In the genomic region with DNA sequence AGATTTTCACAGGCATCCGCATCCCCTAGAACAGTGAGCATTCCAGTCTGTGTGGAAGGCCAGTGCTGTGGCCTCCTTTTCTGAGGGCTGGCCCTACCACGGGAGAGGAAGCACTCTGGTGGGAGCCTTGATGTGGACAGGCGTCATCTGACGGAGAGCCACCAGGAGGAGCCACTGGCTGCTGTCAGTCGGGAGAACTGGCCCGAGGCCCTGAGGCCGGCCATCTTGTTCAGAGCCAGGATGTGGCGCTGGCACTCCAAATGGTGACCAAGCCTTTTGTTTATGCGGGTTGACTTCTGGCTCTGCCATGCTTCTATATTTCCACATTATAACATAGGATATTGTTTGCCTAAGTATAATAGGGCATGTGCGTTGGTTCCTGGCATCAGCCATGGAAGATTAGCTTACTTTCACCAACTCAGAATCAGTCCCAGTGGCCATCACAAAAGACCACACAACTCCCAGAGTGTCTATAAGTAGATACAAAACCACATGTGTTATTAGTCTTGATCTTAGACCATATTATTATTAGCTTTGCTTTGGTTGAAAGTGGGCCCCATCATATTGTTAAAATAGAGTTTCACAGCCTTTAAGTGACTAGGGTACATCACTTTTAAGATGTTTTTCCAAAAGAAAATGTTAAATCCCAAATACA, we compare ENCODE assay signal across 11 cellular contexts.
A peak's percentile ranks its signal among the peaks of the same experiment; 100 is the strongest.
DNase-seq lines count a peak whose midpoint lies in the region; ATAC-seq, FAIRE-seq and TF ChIP-seq lines count a peak whose summit lies in the region.
"Had no signal": no experiment of that assay in that cellular context is flagged by ENCODE, and none has a peak within 500 bp of the region (broad histone marks: within the 10 kb centered on the region; RNA-seq: fewer than 3 reads in every experiment).

No MANE protein-coding gene starts in this region.

- DNase-seq in BJ (ENCODE audit: low read depth): no peak
- DNase-seq in SK-MEL-5 (ENCODE audit: low read depth, low spot score): peak; percentile 45
- DNase-seq in fibroblast of the aortic adventitia (ENCODE audit: low read depth): no peak
- no peak for DNase-seq in glomerular visceral epithelial cell (ENCODE audit: extremely low spot score)
- DNase-seq in GM12892 (ENCODE audit: insufficient read length): no peak
- no peak for DNase-seq in NCI-H1436 (lab: John Stamatoyannopoulos, UW)

- in situ Hi-C loops in SK-MEL-5 (cut with HindIII; ENCODE audit: low pct_unique_long_range_greater_than_20kb, low sequenced_read_pairs): no loop called here

- POLR2A ChIA-PET in BJ (lab: Charles Lee): no interaction called here

- CTCF ChIA-PET in BJ (lab: Yijun Ruan, JAX): interaction anchor here (1.4 to 1.6 kb wide), 2 partner anchors 9 to 388 kb away, joined by 3 to 4 read pairs; no protein-coding TSS in a partner anchor

- FAIRE-seq in GM12892 (lab: Jason Lieb, UNC): no peak
- FAIRE-seq: endometrium had no signal

- ATAC-seq in HG03442 (IDR thresholded peaks at IDR 0.05; ENCODE audit: unreplicated experiment): no peak

- TF ChIP-seq POLR2A in GM12892 (IDR thresholded peaks at IDR 0.05; ENCODE audit: low read depth, low read length): no peak

- no peaks in the 10 kb centered on the region for H3K27me3 ChIP-seq in BJ (ENCODE audit: control insufficient read depth, insufficient read depth, low read length)
- H3K27me3 ChIP-seq: SJSA1 had no signal

- H3K36me3 ChIP-seq in BJ (ENCODE audit: control insufficient read depth, insufficient read depth, low read length): no peaks in the 10 kb centered on the region
- H3K36me3 ChIP-seq: SJSA1 had no signal

- peak; percentile 33; the same call in 1 of the 2 replicates for TF ChIP-seq CTCF in BJ (IDR thresholded peaks at IDR 0.05; ENCODE audit: insufficient read depth, low read depth, low read length)
- TF ChIP-seq CTCF in GM12875 (IDR thresholded peaks at IDR 0.05; ENCODE audit: borderline replicate concordance, insufficient read depth, low read depth, low read length): peak; percentile 61
- peak; percentile 31 for TF ChIP-seq CTCF in fibroblast of the aortic adventitia (IDR thresholded peaks at IDR 0.05; ENCODE audit: insufficient read depth, low read length)

- no peak overlapping the region for H3K4me3 ChIP-seq in BJ (ENCODE audit: low read depth, low read length)
- no peak overlapping the region for H3K4me3 ChIP-seq in GM12875 (ENCODE audit: low read depth, low read length)
- no peak overlapping the region for H3K4me3 ChIP-seq in fibroblast of the aortic adventitia (ENCODE audit: low read depth, low read length)
- H3K4me3 ChIP-seq: SJSA1, skin epidermis had no signal
